Comparison of ENCODE assay signal across 1 cellular context in the genomic region with DNA sequence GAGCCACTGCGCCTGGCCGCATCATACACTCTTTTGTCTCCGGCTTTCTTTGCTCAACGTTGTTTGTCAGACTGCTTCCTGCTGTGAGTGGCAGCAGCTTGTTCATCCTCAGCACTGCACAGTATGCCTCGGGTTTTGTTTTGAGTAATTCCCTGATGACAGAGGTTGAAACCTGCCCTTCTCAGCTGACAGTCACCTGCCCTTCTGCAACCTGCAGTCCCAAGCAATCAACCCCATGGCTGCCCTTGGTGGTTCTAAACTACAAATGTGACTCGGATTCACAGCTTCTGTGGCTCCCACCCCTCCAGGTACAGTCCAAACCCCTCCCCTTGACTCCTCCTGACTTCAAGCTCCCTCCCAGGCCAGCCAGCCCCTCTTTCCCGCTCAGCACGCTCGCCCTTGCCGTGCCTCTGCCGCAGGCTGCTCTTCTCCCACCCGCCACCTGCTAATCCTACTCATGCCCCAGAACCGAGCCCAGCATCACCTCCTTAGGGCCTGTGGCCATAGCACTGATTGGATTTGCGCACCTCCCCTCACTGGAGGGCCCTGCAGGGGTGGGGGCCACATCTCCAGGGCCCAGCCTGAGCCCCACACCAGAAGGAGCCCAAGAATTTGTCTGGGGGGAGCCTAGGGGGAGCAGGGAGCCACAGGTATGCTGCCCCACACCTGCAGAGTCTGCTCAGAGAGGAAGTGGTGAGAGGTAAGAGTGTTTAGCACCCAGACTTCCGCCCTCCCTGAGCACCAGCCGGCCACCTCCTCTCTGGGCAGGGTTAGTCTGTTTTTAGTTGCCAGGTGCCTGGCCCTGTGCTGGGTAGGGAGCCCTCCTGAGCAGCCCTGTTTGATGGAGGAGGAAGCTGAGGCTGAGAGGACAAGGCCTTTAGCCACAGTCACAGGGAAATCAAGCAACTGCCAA.
TF ChIP-seq lines count a peak whose summit lies in the region.

No MANE protein-coding gene starts in this region.

TF ChIP-seq in GM12878, 131 proteins besides CTCF, POLR2A, EP300 and RAD21 (continues in another document):
- TF ChIP-seq ZZZ3 (IDR thresholded peaks at IDR 0.05; ENCODE audit: control insufficient read depth, insufficient read length, low read depth) = no peak
- peak; percentile 72 for TF ChIP-seq MEF2B (IDR thresholded peaks at IDR 0.05; ENCODE audit: partially characterized antibody, poor library complexity, severe bottlenecking)
- TF ChIP-seq ETV6 (conservative IDR thresholded peaks at IDR 0.05 in 1 of 2, IDR thresholded peaks at IDR 0.05 in 1 of 2; ENCODE audit: borderline replicate concordance in 1 of 2, low read depth in 1 of 2) = peak in 1 of 2 experiments; percentile 62; a peak in 1 of 4 replicates
- TF ChIP-seq, protein P1, sequence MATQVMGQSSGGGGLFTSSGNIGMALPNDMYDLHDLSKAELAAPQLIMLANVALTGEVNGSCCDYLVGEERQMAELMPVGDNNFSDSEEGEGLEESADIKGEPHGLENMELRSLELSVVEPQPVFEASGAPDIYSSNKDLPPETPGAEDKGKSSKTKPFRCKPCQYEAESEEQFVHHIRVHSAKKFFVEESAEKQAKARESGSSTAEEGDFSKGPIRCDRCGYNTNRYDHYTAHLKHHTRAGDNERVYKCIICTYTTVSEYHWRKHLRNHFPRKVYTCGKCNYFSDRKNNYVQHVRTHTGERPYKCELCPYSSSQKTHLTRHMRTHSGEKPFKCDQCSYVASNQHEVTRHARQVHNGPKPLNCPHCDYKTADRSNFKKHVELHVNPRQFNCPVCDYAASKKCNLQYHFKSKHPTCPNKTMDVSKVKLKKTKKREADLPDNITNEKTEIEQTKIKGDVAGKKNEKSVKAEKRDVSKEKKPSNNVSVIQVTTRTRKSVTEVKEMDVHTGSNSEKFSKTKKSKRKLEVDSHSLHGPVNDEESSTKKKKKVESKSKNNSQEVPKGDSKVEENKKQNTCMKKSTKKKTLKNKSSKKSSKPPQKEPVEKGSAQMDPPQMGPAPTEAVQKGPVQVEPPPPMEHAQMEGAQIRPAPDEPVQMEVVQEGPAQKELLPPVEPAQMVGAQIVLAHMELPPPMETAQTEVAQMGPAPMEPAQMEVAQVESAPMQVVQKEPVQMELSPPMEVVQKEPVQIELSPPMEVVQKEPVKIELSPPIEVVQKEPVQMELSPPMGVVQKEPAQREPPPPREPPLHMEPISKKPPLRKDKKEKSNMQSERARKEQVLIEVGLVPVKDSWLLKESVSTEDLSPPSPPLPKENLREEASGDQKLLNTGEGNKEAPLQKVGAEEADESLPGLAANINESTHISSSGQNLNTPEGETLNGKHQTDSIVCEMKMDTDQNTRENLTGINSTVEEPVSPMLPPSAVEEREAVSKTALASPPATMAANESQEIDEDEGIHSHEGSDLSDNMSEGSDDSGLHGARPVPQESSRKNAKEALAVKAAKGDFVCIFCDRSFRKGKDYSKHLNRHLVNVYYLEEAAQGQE (IDR thresholded peaks at IDR 0.05; ENCODE audit: low read depth, low read length) = no peak
- TF ChIP-seq YY1 (IDR thresholded peaks at IDR 0.05; ENCODE audit: low read depth, low read length) = peak; percentile 63; the same call in 1 of the 2 replicates
- TF ChIP-seq, protein P2, sequence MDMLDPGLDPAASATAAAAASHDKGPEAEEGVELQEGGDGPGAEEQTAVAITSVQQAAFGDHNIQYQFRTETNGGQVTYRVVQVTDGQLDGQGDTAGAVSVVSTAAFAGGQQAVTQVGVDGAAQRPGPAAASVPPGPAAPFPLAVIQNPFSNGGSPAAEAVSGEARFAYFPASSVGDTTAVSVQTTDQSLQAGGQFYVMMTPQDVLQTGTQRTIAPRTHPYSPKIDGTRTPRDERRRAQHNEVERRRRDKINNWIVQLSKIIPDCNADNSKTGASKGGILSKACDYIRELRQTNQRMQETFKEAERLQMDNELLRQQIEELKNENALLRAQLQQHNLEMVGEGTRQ (IDR thresholded peaks at IDR 0.05; ENCODE audit: borderline replicate concordance, low read depth, low read length) = no peak; the same call in 1 of the 2 replicates
- TF ChIP-seq NBN (IDR thresholded peaks at IDR 0.05) = peak; percentile 93
- peak; percentile 53; the same call in 1 of the 2 replicates for TF ChIP-seq MEF2A (IDR thresholded peaks at IDR 0.05; ENCODE audit: insufficient read depth, low read depth, low read length)
- TF ChIP-seq, protein P3, sequence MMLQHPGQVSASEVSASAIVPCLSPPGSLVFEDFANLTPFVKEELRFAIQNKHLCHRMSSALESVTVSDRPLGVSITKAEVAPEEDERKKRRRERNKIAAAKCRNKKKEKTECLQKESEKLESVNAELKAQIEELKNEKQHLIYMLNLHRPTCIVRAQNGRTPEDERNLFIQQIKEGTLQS (IDR thresholded peaks at IDR 0.05; ENCODE audit: borderline replicate concordance, extremely low read depth, low read depth, low read length) = no peak
- TF ChIP-seq, protein P4, sequence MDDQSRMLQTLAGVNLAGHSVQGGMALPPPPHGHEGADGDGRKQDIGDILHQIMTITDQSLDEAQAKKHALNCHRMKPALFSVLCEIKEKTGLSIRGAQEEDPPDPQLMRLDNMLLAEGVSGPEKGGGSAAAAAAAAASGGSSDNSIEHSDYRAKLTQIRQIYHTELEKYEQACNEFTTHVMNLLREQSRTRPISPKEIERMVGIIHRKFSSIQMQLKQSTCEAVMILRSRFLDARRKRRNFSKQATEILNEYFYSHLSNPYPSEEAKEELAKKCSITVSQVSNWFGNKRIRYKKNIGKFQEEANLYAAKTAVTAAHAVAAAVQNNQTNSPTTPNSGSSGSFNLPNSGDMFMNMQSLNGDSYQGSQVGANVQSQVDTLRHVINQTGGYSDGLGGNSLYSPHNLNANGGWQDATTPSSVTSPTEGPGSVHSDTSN (IDR thresholded peaks at IDR 0.05; ENCODE audit: insufficient replicate concordance, low read depth, low read length) = peak; percentile 91
- peak; percentile 58; the same call in 1 of the 3 replicates for TF ChIP-seq POU2F2 (IDR thresholded peaks at IDR 0.05; ENCODE audit: borderline replicate concordance, low read depth, low read length)
- TF ChIP-seq PML (IDR thresholded peaks at IDR 0.05; ENCODE audit: low read length) = no peak
- TF ChIP-seq CHD2 (IDR thresholded peaks at IDR 0.05; ENCODE audit: borderline replicate concordance, low read depth, low read length) = peak; percentile 54; the same call in 1 of the 2 replicates
- peak; percentile 92 for TF ChIP-seq RAD51 (IDR thresholded peaks at IDR 0.05)
- TF ChIP-seq EGR1 (IDR thresholded peaks at IDR 0.05; ENCODE audit: borderline replicate concordance in 1 of 2, low read depth in 2 of 2, low read length in 2 of 2) = no peak
- peak; percentile 77; the same call in 1 of the 2 replicates for TF ChIP-seq DPF2 (IDR thresholded peaks at IDR 0.05)
- TF ChIP-seq HDAC2 (IDR thresholded peaks at IDR 0.05) = no peak
- peak; percentile 72; the same call in 1 of the 2 replicates for TF ChIP-seq IKZF1 (conservative IDR thresholded peaks at IDR 0.05)
- TF ChIP-seq ATF7 (IDR thresholded peaks at IDR 0.05; ENCODE audit: low read depth) = peak; percentile 89
- TF ChIP-seq BACH1 (IDR thresholded peaks at IDR 0.05; ENCODE audit: borderline replicate concordance) = peak; percentile 60; the same call in 1 of the 2 replicates
- TF ChIP-seq, protein P5, sequence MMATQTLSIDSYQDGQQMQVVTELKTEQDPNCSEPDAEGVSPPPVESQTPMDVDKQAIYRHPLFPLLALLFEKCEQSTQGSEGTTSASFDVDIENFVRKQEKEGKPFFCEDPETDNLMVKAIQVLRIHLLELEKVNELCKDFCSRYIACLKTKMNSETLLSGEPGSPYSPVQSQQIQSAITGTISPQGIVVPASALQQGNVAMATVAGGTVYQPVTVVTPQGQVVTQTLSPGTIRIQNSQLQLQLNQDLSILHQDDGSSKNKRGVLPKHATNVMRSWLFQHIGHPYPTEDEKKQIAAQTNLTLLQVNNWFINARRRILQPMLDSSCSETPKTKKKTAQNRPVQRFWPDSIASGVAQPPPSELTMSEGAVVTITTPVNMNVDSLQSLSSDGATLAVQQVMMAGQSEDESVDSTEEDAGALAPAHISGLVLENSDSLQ (IDR thresholded peaks at IDR 0.05) = peak; percentile 97
- TF ChIP-seq MTA3 (IDR thresholded peaks at IDR 0.05; ENCODE audit: borderline replicate concordance, low read length) = no peak
- TF ChIP-seq RBBP5 (conservative IDR thresholded peaks at IDR 0.05) = no peak
- peak; percentile 47; the same call in 1 of the 2 replicates for TF ChIP-seq HDGF (IDR thresholded peaks at IDR 0.05)
- TF ChIP-seq SP1 (IDR thresholded peaks at IDR 0.05; ENCODE audit: low read depth, low read length) = peak; percentile 26
- no peak for TF ChIP-seq MYC (IDR thresholded peaks at IDR 0.05; ENCODE audit: insufficient read depth, insufficient read length, insufficient replicate concordance, low read length, severe bottlenecking)
- TF ChIP-seq ZSCAN29 (IDR thresholded peaks at IDR 0.05) = no peak
- 0 out of 2 replicates have a peak, but pooled peaks have one; percentile 21 for TF ChIP-seq TARDBP (IDR thresholded peaks at IDR 0.05; ENCODE audit: borderline replicate concordance)
- TF ChIP-seq SRF (IDR thresholded peaks at IDR 0.05; ENCODE audit: low read depth in 2 of 2, low read length in 2 of 2) = 0 out of 4 replicates have a peak, but pooled peaks of 1 of the 2 experiments have one; percentile 46
- 0 out of 2 replicates have a peak, but pooled peaks have one; percentile 40 for TF ChIP-seq ZNF24 (IDR thresholded peaks at IDR 0.05)
- TF ChIP-seq TCF3 (IDR thresholded peaks at IDR 0.05; ENCODE audit: borderline replicate concordance, insufficient read depth, low read depth, low read length) = peak; percentile 78; the same call in 1 of the 2 replicates
- TF ChIP-seq TBL1XR1 (IDR thresholded peaks at IDR 0.05; ENCODE audit: low read depth, low read length) = peak; percentile 73
- TF ChIP-seq, protein P6, sequence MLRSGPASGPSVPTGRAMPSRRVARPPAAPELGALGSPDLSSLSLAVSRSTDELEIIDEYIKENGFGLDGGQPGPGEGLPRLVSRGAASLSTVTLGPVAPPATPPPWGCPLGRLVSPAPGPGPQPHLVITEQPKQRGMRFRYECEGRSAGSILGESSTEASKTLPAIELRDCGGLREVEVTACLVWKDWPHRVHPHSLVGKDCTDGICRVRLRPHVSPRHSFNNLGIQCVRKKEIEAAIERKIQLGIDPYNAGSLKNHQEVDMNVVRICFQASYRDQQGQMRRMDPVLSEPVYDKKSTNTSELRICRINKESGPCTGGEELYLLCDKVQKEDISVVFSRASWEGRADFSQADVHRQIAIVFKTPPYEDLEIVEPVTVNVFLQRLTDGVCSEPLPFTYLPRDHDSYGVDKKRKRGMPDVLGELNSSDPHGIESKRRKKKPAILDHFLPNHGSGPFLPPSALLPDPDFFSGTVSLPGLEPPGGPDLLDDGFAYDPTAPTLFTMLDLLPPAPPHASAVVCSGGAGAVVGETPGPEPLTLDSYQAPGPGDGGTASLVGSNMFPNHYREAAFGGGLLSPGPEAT (IDR thresholded peaks at IDR 0.05; ENCODE audit: low read depth) = peak; percentile 88
- TF ChIP-seq TAF1 (IDR thresholded peaks at IDR 0.05; ENCODE audit: borderline replicate concordance, low read depth, low read length) = 0 out of 2 replicates have a peak, but pooled peaks have one; percentile 24
- peak; percentile 92 for TF ChIP-seq TCF12 (IDR thresholded peaks at IDR 0.05; ENCODE audit: low read depth, low read length)
- TF ChIP-seq, protein P7, sequence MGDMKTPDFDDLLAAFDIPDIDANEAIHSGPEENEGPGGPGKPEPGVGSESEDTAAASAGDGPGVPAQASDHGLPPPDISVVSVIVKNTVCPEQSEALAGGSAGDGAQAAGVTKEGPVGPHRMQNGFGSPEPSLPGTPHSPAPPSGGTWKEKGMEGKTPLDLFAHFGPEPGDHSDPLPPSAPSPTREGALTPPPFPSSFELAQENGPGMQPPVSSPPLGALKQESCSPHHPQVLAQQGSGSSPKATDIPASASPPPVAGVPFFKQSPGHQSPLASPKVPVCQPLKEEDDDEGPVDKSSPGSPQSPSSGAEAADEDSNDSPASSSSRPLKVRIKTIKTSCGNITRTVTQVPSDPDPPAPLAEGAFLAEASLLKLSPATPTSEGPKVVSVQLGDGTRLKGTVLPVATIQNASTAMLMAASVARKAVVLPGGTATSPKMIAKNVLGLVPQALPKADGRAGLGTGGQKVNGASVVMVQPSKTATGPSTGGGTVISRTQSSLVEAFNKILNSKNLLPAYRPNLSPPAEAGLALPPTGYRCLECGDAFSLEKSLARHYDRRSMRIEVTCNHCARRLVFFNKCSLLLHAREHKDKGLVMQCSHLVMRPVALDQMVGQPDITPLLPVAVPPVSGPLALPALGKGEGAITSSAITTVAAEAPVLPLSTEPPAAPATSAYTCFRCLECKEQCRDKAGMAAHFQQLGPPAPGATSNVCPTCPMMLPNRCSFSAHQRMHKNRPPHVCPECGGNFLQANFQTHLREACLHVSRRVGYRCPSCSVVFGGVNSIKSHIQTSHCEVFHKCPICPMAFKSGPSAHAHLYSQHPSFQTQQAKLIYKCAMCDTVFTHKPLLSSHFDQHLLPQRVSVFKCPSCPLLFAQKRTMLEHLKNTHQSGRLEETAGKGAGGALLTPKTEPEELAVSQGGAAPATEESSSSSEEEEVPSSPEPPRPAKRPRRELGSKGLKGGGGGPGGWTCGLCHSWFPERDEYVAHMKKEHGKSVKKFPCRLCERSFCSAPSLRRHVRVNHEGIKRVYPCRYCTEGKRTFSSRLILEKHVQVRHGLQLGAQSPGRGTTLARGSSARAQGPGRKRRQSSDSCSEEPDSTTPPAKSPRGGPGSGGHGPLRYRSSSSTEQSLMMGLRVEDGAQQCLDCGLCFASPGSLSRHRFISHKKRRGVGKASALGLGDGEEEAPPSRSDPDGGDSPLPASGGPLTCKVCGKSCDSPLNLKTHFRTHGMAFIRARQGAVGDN (IDR thresholded peaks at IDR 0.05) = peak; percentile 54
- TF ChIP-seq, protein P8, sequence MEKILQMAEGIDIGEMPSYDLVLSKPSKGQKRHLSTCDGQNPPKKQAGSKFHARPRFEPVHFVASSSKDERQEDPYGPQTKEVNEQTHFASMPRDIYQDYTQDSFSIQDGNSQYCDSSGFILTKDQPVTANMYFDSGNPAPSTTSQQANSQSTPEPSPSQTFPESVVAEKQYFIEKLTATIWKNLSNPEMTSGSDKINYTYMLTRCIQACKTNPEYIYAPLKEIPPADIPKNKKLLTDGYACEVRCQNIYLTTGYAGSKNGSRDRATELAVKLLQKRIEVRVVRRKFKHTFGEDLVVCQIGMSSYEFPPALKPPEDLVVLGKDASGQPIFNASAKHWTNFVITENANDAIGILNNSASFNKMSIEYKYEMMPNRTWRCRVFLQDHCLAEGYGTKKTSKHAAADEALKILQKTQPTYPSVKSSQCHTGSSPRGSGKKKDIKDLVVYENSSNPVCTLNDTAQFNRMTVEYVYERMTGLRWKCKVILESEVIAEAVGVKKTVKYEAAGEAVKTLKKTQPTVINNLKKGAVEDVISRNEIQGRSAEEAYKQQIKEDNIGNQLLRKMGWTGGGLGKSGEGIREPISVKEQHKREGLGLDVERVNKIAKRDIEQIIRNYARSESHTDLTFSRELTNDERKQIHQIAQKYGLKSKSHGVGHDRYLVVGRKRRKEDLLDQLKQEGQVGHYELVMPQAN (conservative IDR thresholded peaks at IDR 0.05) = no peak
- peak; percentile 75 for TF ChIP-seq SPI1 (IDR thresholded peaks at IDR 0.05; ENCODE audit: borderline replicate concordance, insufficient read depth, low read depth, low read length)
- TF ChIP-seq ZBED1 (IDR thresholded peaks at IDR 0.05; ENCODE audit: borderline replicate concordance) = peak; percentile 37; the same call in 1 of the 2 replicates
- TF ChIP-seq MXI1 (IDR thresholded peaks at IDR 0.05; ENCODE audit: low read depth, low read length) = peak; percentile 72; the same call in 1 of the 2 replicates
- no peak for TF ChIP-seq SMAD1 (IDR thresholded peaks at IDR 0.05; ENCODE audit: low read depth, partially characterized antibody)
- no peak for TF ChIP-seq PAX8 (IDR thresholded peaks at IDR 0.05)
- TF ChIP-seq CREM (IDR thresholded peaks at IDR 0.05; ENCODE audit: low read depth) = peak; percentile 71
